In genomic region chr10:79292789-79293746, GRCh38 we compare ENCODE assay signal across 9 cellular contexts. TPM values are rescaled to one million over a fixed set of nuclear protein-coding genes. Genes with fewer than 3 reads are reported as not detected.
DNase-seq lines count a peak whose midpoint lies in the region; ATAC-seq and TF ChIP-seq lines count a peak whose summit lies in the region.
"Had no signal": no experiment of that assay in that cellular context is flagged by ENCODE, and none has a peak within 500 bp of the region (broad histone marks: within the 10 kb centered on the region; RNA-seq: fewer than 3 reads in every experiment).

No MANE protein-coding gene starts in this region.

- intact Hi-C loops in dendritic cell treated with granulocyte-macrophage colony-stimulating factor and Interleukin-4, amounts not matched to agents 40 ng/mL and 50 ng/mL, for 4 days (cut with micrococcal nuclease) = no loop called here
- intact Hi-C loops in natural killer cell (cut with micrococcal nuclease) (no loop called here), lower leg skin (cut with DNase I; ENCODE audit: low total_unique reads) (no loop called here)

- TF ChIP-seq CTCF in natural killer cell (IDR thresholded peaks at IDR 0.05) (no peak), lower leg skin (IDR thresholded peaks at IDR 0.05) (no peak)

- DNase-seq in NCI-H2227 (lab: John Stamatoyannopoulos, UW; ENCODE audit: unreplicated experiment) (peak; percentile 3), NCI-H2227 treated with DMSO at 0.1 percent for 48 hours (lab: John Stamatoyannopoulos, UW) (no peak), SJCRH30 (peak; percentile 29 to 60), natural killer cell (no peak), NCI-H2029 (lab: John Stamatoyannopoulos, UW) (no peak), lower leg skin (ENCODE audit: low spot score in 2 of 2) (no peak)
- DNase-seq in CD8-positive, alpha-beta memory T cell = no peak

- ATAC-seq in natural killer cell = peak; percentile 62 to 65 (median 64)

- no peaks in the 10 kb centered on the region for H3K27me3 Mint-ChIP-seq in dendritic cell treated with granulocyte-macrophage colony-stimulating factor and Interleukin-4, amounts not matched to agents 40 ng/mL and 50 ng/mL, for 4 days
- no peaks in the 10 kb centered on the region for H3K27me3 Mint-ChIP-seq in natural killer cell (ENCODE audit: low read depth in 2 of 2)
- no peaks in the 10 kb centered on the region for H3K27me3 Mint-ChIP-seq in CD8-positive, alpha-beta memory T cell
- H3K27me3 Mint-ChIP-seq: CD4-positive, CD25-positive, alpha-beta regulatory T cell had no signal

- TF ChIP-seq POLR2A in lower leg skin (IDR thresholded peaks at IDR 0.05) = no peak

- 55 to 69% methylated on average over 21 to 24 of the region's 24 CpGs for WGBS in lower leg skin, 2 donors

- H3K4me1 ChIP-seq in SJCRH30 = no peaks in the 10 kb centered on the region
- no peaks in the 10 kb centered on the region for H3K4me1 ChIP-seq in CD8-positive, alpha-beta memory T cell (ENCODE audit: insufficient read depth, low read length)

- CTCF ChIA-PET in CD8-positive, alpha-beta memory T cell (lab: Charles Lee) = interaction anchor here (0.6 to 1.4 kb wide), 6 partner anchors 30 to 81 kb away, joined by 3 to 7 read pairs (median 4); no protein-coding TSS in a partner anchor

- no peaks in the 10 kb centered on the region for H3K9me3 Mint-ChIP-seq in dendritic cell treated with granulocyte-macrophage colony-stimulating factor and Interleukin-4, amounts not matched to agents 40 ng/mL and 50 ng/mL, for 4 days
- no peaks in the 10 kb centered on the region for H3K9me3 Mint-ChIP-seq in natural killer cell
- no peaks in the 10 kb centered on the region for H3K9me3 Mint-ChIP-seq in CD8-positive, alpha-beta memory T cell
- H3K9me3 Mint-ChIP-seq: CD4-positive, CD25-positive, alpha-beta regulatory T cell had no signal

- H3K27ac Mint-ChIP-seq in dendritic cell treated with granulocyte-macrophage colony-stimulating factor and Interleukin-4, amounts not matched to agents 40 ng/mL and 50 ng/mL, for 4 days = peak overlapping the region; percentile 91
- H3K27ac Mint-ChIP-seq in natural killer cell = peak overlapping the region in 1 of 2 donors; percentile 49
- peak overlapping the region in 1 of 8 donors; percentile 65 for H3K27ac Mint-ChIP-seq in CD8-positive, alpha-beta memory T cell

- peaks cover 86% of the 10 kb centered on the region for H3K36me3 Mint-ChIP-seq in dendritic cell treated with granulocyte-macrophage colony-stimulating factor and Interleukin-4, amounts not matched to agents 40 ng/mL and 50 ng/mL, for 4 days (ENCODE audit: low read depth)
- H3K36me3 Mint-ChIP-seq in natural killer cell = no peaks in the 10 kb centered on the region
- peaks cover 5 to 60% (median 14%) of the 10 kb centered on the region in 3 donors for H3K36me3 Mint-ChIP-seq in CD8-positive, alpha-beta memory T cell

- H3K4me1 Mint-ChIP-seq in dendritic cell treated with granulocyte-macrophage colony-stimulating factor and Interleukin-4, amounts not matched to agents 40 ng/mL and 50 ng/mL, for 4 days (ENCODE audit: low read depth) = peaks cover 98% of the 10 kb centered on the region
- H3K4me1 Mint-ChIP-seq in natural killer cell = peaks cover 15 to 61% of the 10 kb centered on the region in 2 donors
- peaks cover 7 to 28% (median 9%) of the 10 kb centered on the region in 3 donors for H3K4me1 Mint-ChIP-seq in CD8-positive, alpha-beta memory T cell

- POLR2A ChIA-PET in CD8-positive, alpha-beta memory T cell (lab: Charles Lee) = no interaction called here

- H3K4me3 ChIP-seq in SJCRH30 (no peak overlapping the region), lower leg skin (ENCODE audit: low read depth, poor library complexity, severe bottlenecking) (no peak overlapping the region)
- H3K4me3 ChIP-seq in CD8-positive, alpha-beta memory T cell (ENCODE audit: low read length) = no peak overlapping the region

- peaks cover 10% of the 10 kb centered on the region for H3K36me3 ChIP-seq in SJCRH30
- peaks cover 4% of the 10 kb centered on the region for H3K36me3 ChIP-seq in CD8-positive, alpha-beta memory T cell (ENCODE audit: insufficient read depth, low read length)

- H3K27me3 ChIP-seq in SJCRH30 = no peaks in the 10 kb centered on the region
- H3K27me3 ChIP-seq in CD8-positive, alpha-beta memory T cell (ENCODE audit: insufficient read depth, low read length, poor library complexity, severe bottlenecking) = no peaks in the 10 kb centered on the region

- peak overlapping the region; percentile 52 for H3K4me3 Mint-ChIP-seq in dendritic cell treated with granulocyte-macrophage colony-stimulating factor and Interleukin-4, amounts not matched to agents 40 ng/mL and 50 ng/mL, for 4 days
- H3K4me3 Mint-ChIP-seq in natural killer cell = no peak overlapping the region
- H3K4me3 Mint-ChIP-seq in CD8-positive, alpha-beta memory T cell = no peak overlapping the region

- no peaks in the 10 kb centered on the region for H3K9me3 ChIP-seq in SJCRH30 (replicated peaks)
- H3K9me3 ChIP-seq in CD8-positive, alpha-beta memory T cell (ENCODE audit: low read length) = no peaks in the 10 kb centered on the region

- no peak overlapping the region for H3K27ac ChIP-seq in SJCRH30
- H3K27ac ChIP-seq in CD8-positive, alpha-beta memory T cell (ENCODE audit: low read depth, low read length) = no peak overlapping the region

RNA-seq across cellular contexts. Expression of gene PPIF, which starts 54.2 kb away (rescaled TPM):
- total RNA-seq in SJCRH30 (2014; rRNA removed; shearing (Covaris generic)) = 98.8 and 103 TPM in 2 replicates
- total RNA-seq in natural killer cell = 10 to 100 TPM; 59.5 to 99.1 (median 66.3) TPM
- 100 to 1,000 TPM in 1 of 4 donors, 10 to 100 TPM in 3; 59.3 to 123 (median 78.3) TPM for total RNA-seq in lower leg skin
- 100 to 1,000 TPM; 173 to 181 TPM for total RNA-seq in CD8-positive, alpha-beta memory T cell
- 13.7 TPM for polyA plus RNA-seq in CD8-positive, alpha-beta memory T cell

Comparison
In these comparisons a context has a peak if more than half of its experiments do, and no peak if none do; other contexts are left out.
1. DNase-seq: peak in NCI-H2227 (single experiment) and SJCRH30 (2 of 2); none in NCI-H2227 treated with DMSO at 0.1 percent for 48 hours (single experiment), natural killer cell (single experiment), NCI-H2029 (single experiment), lower leg skin (0 of 2) and CD8-positive, alpha-beta memory T cell (0 of 5).